In the genomic region with DNA sequence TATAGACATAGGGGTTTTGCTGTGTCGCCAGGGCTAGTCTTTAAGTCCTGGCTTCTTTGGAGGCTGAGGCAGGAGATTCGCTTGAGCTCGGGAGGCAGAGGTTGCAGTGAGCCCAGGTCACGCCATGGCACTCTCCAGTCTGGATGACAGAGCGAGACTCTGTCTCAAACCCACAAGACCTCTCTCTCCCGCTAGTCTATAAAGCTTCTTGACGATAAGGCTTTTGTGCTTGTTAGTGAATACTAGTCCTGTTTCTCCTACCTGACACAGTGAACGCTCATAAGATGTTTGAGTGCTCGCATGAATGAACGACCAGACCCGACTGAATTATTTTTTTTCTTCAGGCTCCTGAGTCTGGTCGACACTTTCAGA, we compare ENCODE assay signal across 8 cellular contexts. TPM values are rescaled to one million over a fixed set of nuclear protein-coding genes. Genes with fewer than 3 reads are reported as not detected.
DNase-seq lines count a peak whose midpoint lies in the region; ATAC-seq and TF ChIP-seq lines count a peak whose summit lies in the region.

No MANE protein-coding gene starts in this region.

- peak overlapping the region; percentile 95 to 100 (median 99) for H3K27ac Mint-ChIP-seq in CD4-positive, CD25-positive, alpha-beta regulatory T cell

- ATAC-seq in CD4-positive, CD25-positive, alpha-beta regulatory T cell (ENCODE audit: low read depth in 2 of 2): peak; percentile 3 to 22
- ATAC-seq in GM19395 (IDR thresholded peaks at IDR 0.05; ENCODE audit: unreplicated experiment): peak; percentile 6

- peaks cover 6% of the 10 kb centered on the region for H3K36me3 ChIP-seq in CD4-positive, CD25-positive, alpha-beta regulatory T cell (ENCODE audit: control insufficient read depth, insufficient read depth, low read length)
- H3K36me3 ChIP-seq in KOPT-K1 (ENCODE audit: insufficient read depth, low read length) (peaks cover 52% of the 10 kb centered on the region), ascending aorta (peaks cover 6 to 13% of the 10 kb centered on the region in 2 donors), liver (ENCODE audit: control insufficient read depth in 4 of 4, insufficient read depth in 3 of 4, low read depth in 1 of 4, low read length in 3 of 4) (peaks cover 0 to 8% (median 6%) of the 10 kb centered on the region in 4 donors), thyroid gland (peaks cover 0 to 3% of the 10 kb centered on the region in 2 donors)

- peak overlapping the region; percentile 95 for H3K4me3 ChIP-seq in CD4-positive, CD25-positive, alpha-beta regulatory T cell (ENCODE audit: low read depth, low read length)
- peak overlapping the region; percentile 84 to 88 for H3K4me3 ChIP-seq in ascending aorta
- H3K4me3 ChIP-seq in liver (ENCODE audit: low read depth in 1 of 3, low read length in 3 of 3): peak overlapping the region; percentile 87 to 97 (median 92)
- peak overlapping the region; percentile 38 to 79 (median 71) for H3K4me3 ChIP-seq in thyroid gland (replicated peaks in 1 of 3)

- TF ChIP-seq CTCF in ascending aorta (IDR thresholded peaks at IDR 0.05) (no peak), liver (IDR thresholded peaks at IDR 0.05; ENCODE audit: low read depth, low read length, missing input control) (no peak), thyroid gland (IDR thresholded peaks at IDR 0.05) (no peak)

- intact Hi-C loops in ascending aorta (cut with DNase I) (loop anchor here (5.0 kb wide), 1 partner anchor 53 kb away; the partner anchor contains the start of gene DDX50), thyroid gland (cut with DNase I) (no loop called here)

- TF ChIP-seq POLR2A in thyroid gland (IDR thresholded peaks at IDR 0.05): no peak

- peaks cover 11 to 43% (median 30%) of the 10 kb centered on the region in 4 donors for H3K4me1 Mint-ChIP-seq in CD4-positive, CD25-positive, alpha-beta regulatory T cell

- DNase-seq in CD4-positive, CD25-positive, alpha-beta regulatory T cell: no peak
- no peak for DNase-seq in ascending aorta (ENCODE audit: low spot score in 2 of 2)
- DNase-seq in thyroid gland: no peak
- no peak for DNase-seq in NCI-H1930 (lab: John Stamatoyannopoulos, UW)
- no peak for DNase-seq in putamen (ENCODE audit: low spot score)

- no peaks in the 10 kb centered on the region for H3K27me3 ChIP-seq in CD4-positive, CD25-positive, alpha-beta regulatory T cell (ENCODE audit: control insufficient read depth, insufficient read depth, low read length)
- no peaks in the 10 kb centered on the region for H3K27me3 ChIP-seq in ascending aorta
- no peaks in the 10 kb centered on the region for H3K27me3 ChIP-seq in liver (ENCODE audit: control insufficient read depth in 4 of 4, insufficient read depth in 4 of 4, low read length in 3 of 4)
- no peaks in the 10 kb centered on the region for H3K27me3 ChIP-seq in thyroid gland

- peak overlapping the region; percentile 95 to 100 (median 99) for H3K4me3 Mint-ChIP-seq in CD4-positive, CD25-positive, alpha-beta regulatory T cell

- no peak for TF ChIP-seq RAD21 in liver (IDR thresholded peaks at IDR 0.05)

- H3K36me3 Mint-ChIP-seq in CD4-positive, CD25-positive, alpha-beta regulatory T cell: peaks cover 9% of the 10 kb centered on the region

- H3K27me3 Mint-ChIP-seq in CD4-positive, CD25-positive, alpha-beta regulatory T cell: peaks cover 6% of the 10 kb centered on the region

- WGBS in liver: 8% methylated on average over 12 of the region's 12 CpGs
- 5 to 6% methylated on average over 12 of the region's 12 CpGs for WGBS in thyroid gland, 2 donors

- peak overlapping the region; percentile 73 to 90 for H3K9ac ChIP-seq in liver (ENCODE audit: low read depth in 1 of 2, low read length in 2 of 2)

- no peaks in the 10 kb centered on the region for H3K9me3 ChIP-seq in CD4-positive, CD25-positive, alpha-beta regulatory T cell (ENCODE audit: control insufficient read depth in 2 of 2, low read length in 2 of 2)
- H3K9me3 ChIP-seq in KOPT-K1 (ENCODE audit: insufficient read depth, low read length, poor library complexity, severe bottlenecking) (no peaks in the 10 kb centered on the region), ascending aorta (no peaks in the 10 kb centered on the region), liver (ENCODE audit: control insufficient read depth in 4 of 4, low read length in 3 of 4) (no peaks in the 10 kb centered on the region), thyroid gland (no peaks in the 10 kb centered on the region)

- H3K4me1 ChIP-seq in CD4-positive, CD25-positive, alpha-beta regulatory T cell (ENCODE audit: control insufficient read depth, insufficient read depth, low read length, poor library complexity, severe bottlenecking): peaks cover 28% of the 10 kb centered on the region
- H3K4me1 ChIP-seq in ascending aorta: peaks cover 6 to 17% of the 10 kb centered on the region in 2 donors
- H3K4me1 ChIP-seq in liver (ENCODE audit: control insufficient read depth in 4 of 4, insufficient read depth in 4 of 4, low read length in 3 of 4): peaks cover 5 to 15% (median 7%) of the 10 kb centered on the region in 4 donors
- H3K4me1 ChIP-seq in thyroid gland: peaks cover 0 to 20% of the 10 kb centered on the region in 2 donors

- peak overlapping the region; percentile 99 for H3K27ac ChIP-seq in CD4-positive, CD25-positive, alpha-beta regulatory T cell (ENCODE audit: insufficient read depth, low read length, poor library complexity, severe bottlenecking)
- H3K27ac ChIP-seq in KOPT-K1 (ENCODE audit: low read depth, low read length, poor library complexity, severe bottlenecking) (peak overlapping the region; percentile 76), ascending aorta (peak overlapping the region; percentile 85 to 92), liver (ENCODE audit: low read depth in 1 of 2, low read length in 2 of 2) (peak overlapping the region; percentile 98 to 99), thyroid gland (peak overlapping the region; percentile 24 to 78 (median 45))

- H3K9me3 Mint-ChIP-seq in CD4-positive, CD25-positive, alpha-beta regulatory T cell: peaks cover 0 to 1% (median 0%) of the 10 kb centered on the region in 7 donors

TF ChIP-seq in liver, 16 proteins besides CTCF, POLR2A, EP300 and RAD21:
- TF ChIP-seq TAF1 (conservative IDR thresholded peaks at IDR 0.05) (no peak), RXRA (IDR thresholded peaks at IDR 0.05) (no peak), JUND (IDR thresholded peaks at IDR 0.05) (no peak), NR2F2 (IDR thresholded peaks at IDR 0.05) (no peak), GABPA (IDR thresholded peaks at IDR 0.05 in 1 of 2, conservative IDR thresholded peaks at IDR 0.05 in 1 of 2) (no peak)

RNA-seq across cellular contexts. Expression of gene DDX21, which starts 0.6 kb away (rescaled TPM):
- total RNA-seq in CD4-positive, CD25-positive, alpha-beta regulatory T cell: 117 TPM
- 10 to 100 TPM in 3 of 4 donors, 1 to 10 TPM in 1; 9.6 to 16.4 (median 13.8) TPM for polyA plus RNA-seq in CD4-positive, CD25-positive, alpha-beta regulatory T cell
- 26.5 TPM for total RNA-seq in ascending aorta
- 10 to 100 TPM; 32.3 to 38.4 TPM for total RNA-seq in liver
- polyA plus RNA-seq in liver: 10 to 100 TPM; 13.9 to 20.1 TPM
- 10 to 100 TPM; 30.9 to 56.1 (median 38.1) TPM for total RNA-seq in thyroid gland

RNA-seq across cellular contexts. Expression of gene KIFBP, which starts 33.2 kb away (rescaled TPM):
- 5.1 TPM for total RNA-seq in CD4-positive, CD25-positive, alpha-beta regulatory T cell
- 1 to 10 TPM; 2.9 to 5.0 (median 4.2) TPM for polyA plus RNA-seq in CD4-positive, CD25-positive, alpha-beta regulatory T cell
- 25.3 TPM for total RNA-seq in ascending aorta
- total RNA-seq in liver: 10 to 100 TPM in 1 of 2 donors, 1 to 10 TPM in 1; 8.5 to 11.2 TPM
- 1 to 10 TPM; 5.7 to 7.3 TPM for polyA plus RNA-seq in liver
- total RNA-seq in thyroid gland: 10 to 100 TPM; 37.9 to 54.1 (median 42.8) TPM

RNA-seq across cellular contexts. Expression of gene DDX50, which starts 54.3 kb away (rescaled TPM):
- total RNA-seq in CD4-positive, CD25-positive, alpha-beta regulatory T cell: 39.7 TPM
- polyA plus RNA-seq in CD4-positive, CD25-positive, alpha-beta regulatory T cell: 10 to 100 TPM; 36.6 to 47.3 (median 39.7) TPM
- total RNA-seq in ascending aorta (40.7 TPM), liver (10 to 100 TPM; 13.0 to 18.8 TPM), thyroid gland (10 to 100 TPM; 36.3 to 51.3 (median 41.7) TPM)
- 1 to 10 TPM; 7.0 to 8.0 TPM for polyA plus RNA-seq in liver

Comparison
In these comparisons a context has a peak if more than half of its experiments do, and no peak if none do; other contexts are left out.
1. H3K27ac ChIP-seq: peak in every context shown above with its lines; median percentile 99 in CD4-positive, CD25-positive, alpha-beta regulatory T cell; 98 in liver; 88 in ascending aorta; 76 in KOPT-K1; 45 in thyroid gland.